Comparison of ENCODE assay signal across 8 cellular contexts in the genomic region with DNA sequence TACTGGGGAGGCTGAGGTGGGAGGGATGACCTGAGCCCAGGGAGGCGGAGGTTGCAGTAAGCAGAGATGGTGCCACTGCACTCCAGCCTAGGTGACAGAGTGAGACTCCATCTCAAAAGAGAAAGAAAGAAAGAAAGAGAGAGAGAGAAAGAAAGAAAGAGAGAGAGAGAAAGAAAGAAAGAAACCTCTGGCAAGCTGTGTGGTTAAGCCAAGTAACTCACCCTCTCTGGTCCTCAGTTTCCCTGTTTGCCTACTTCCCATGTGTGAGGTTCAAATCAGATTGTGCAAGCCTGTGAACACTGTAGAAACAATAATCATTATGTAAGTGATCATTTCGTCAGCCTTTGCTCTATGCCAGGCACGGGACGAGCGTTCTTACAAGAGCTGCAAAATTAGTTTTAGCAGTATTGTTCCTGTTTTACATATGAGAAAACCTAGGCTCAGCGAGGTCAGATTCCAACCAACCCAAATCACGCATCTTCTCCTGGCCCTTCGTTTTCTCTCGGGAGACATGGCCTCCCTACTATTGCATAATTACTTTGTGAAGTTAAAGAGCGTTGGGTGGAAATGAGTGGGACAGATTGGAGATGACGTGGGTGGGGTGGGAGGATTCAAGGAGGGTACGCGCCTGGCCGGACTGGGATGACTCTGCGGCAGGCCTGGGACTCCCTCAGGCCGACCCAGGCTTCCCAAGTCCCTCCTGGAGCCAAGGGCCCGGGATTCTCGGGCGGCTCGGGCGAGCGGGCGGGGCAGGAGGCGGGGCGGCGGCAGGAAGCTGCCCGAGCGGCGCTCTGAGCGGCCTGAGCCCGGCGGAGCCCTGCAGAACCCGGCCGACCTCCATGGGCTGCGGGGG. TPM values are rescaled to one million over a fixed set of nuclear protein-coding genes. Genes with fewer than 3 reads are reported as not detected.
DNase-seq lines count a peak whose midpoint lies in the region; TF ChIP-seq lines count a peak whose summit lies in the region.

A gene with protein sequence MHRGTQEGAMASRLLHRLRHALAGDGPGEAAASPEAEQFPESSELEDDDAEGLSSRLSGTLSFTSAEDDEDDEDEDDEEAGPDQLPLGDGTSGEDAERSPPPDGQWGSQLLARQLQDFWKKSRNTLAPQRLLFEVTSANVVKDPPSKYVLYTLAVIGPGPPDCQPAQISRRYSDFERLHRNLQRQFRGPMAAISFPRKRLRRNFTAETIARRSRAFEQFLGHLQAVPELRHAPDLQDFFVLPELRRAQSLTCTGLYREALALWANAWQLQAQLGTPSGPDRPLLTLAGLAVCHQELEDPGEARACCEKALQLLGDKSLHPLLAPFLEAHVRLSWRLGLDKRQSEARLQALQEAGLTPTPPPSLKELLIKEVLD (plus strand): TSS at position 770 of the 853 bp plus-strand sequence. CDS start 121 bp downstream, outside the sequence.

- H4K20me1 ChIP-seq in mammary epithelial cell (ENCODE audit: insufficient read depth, low read length): no peaks in the 10 kb centered on the region

- no peaks in the 10 kb centered on the region for H3K9me3 ChIP-seq in mammary epithelial cell (replicated peaks; ENCODE audit: insufficient read depth, low read length)

- no peak for TF ChIP-seq CTCF in mammary epithelial cell (conservative IDR thresholded peaks at IDR 0.05 in 1 of 2, IDR thresholded peaks at IDR 0.05 in 1 of 2; ENCODE audit: extremely low read depth in 1 of 2, insufficient read depth in 1 of 2, low read depth in 1 of 2, low read length in 2 of 2)

- peaks cover 1% of the 10 kb centered on the region for H3K36me3 ChIP-seq in mammary epithelial cell (ENCODE audit: insufficient read depth, low read length)

- H3K4me2 ChIP-seq in mammary epithelial cell (ENCODE audit: insufficient read depth, low read depth, low read length): peak within 1 kb of the TSS; percentile 93

- dilution Hi-C loops in mammary epithelial cell (cut with HindIII; ENCODE audit: low sequenced_read_pairs): no loop called here

- 5% methylated on average over 19 of the region's 35 CpGs for WGBS in mammary epithelial cell (ENCODE audit: low coverage, missing lambda C conversion rate)

- H3K4me3 ChIP-seq in mammary epithelial cell (replicated peaks in 1 of 3; ENCODE audit: insufficient read depth in 1 of 3, low read depth in 2 of 3, low read length in 3 of 3): peak within 1 kb of the TSS; percentile 60 to 94 (median 68)
- peak within 1 kb of the TSS; percentile 52 for H3K4me3 ChIP-seq in iPS-11a (ENCODE audit: low read depth, low read length)

- DNase-seq in GM03348 (ENCODE audit: low spot score) (peak; percentile 94), HuH-7 (ENCODE audit: low spot score) (peak; percentile 84), SK-MEL-5 (ENCODE audit: low read depth, low spot score) (peak; percentile 77), mammary epithelial cell (peak; percentile 80), putamen (ENCODE audit: low spot score) (peak; percentile 65), T-helper 9 cell (no peak)
- no peak for DNase-seq in NK-92 treated with Interleukin-12 subunit alpha and Interleukin-12 subunit beta, amount 100 ng/mL, for 24 hours (lab: John Stamatoyannopoulos, UW)

- no peaks in the 10 kb centered on the region for H3K27me3 ChIP-seq in mammary epithelial cell (ENCODE audit: insufficient read depth, low read length)

- peaks cover 26% of the 10 kb centered on the region for H3K4me1 ChIP-seq in mammary epithelial cell (ENCODE audit: insufficient read depth, low read length)

- H2AFZ ChIP-seq in mammary epithelial cell (ENCODE audit: low read depth, low read length): peak within 1 kb of the TSS; percentile 95

- H3K27ac ChIP-seq in mammary epithelial cell (ENCODE audit: insufficient read depth, low read depth, low read length): peak within 1 kb of the TSS; percentile 70

- intact Hi-C loops in mammary epithelial cell (cut with micrococcal nuclease): loop anchor here (2.0 kb wide), 1 partner anchor 102 kb away; a partner anchor contains a TSS

- no TSS peak for BruUV-seq in mammary epithelial cell (replicated peaks; lab: Mats Ljungman, UMichigan)

- in situ Hi-C loops in SK-MEL-5 (cut with HindIII; ENCODE audit: low pct_unique_long_range_greater_than_20kb, low sequenced_read_pairs): no loop called here
- in situ Hi-C loops in mammary epithelial cell (cut with MboI; ENCODE audit: low sequenced_read_pairs in 2 of 2): no loop called here

- CTCF ChIA-PET in mammary epithelial cell (lab: Charles Lee; ENCODE audit: low non-redundant PET): no interaction called here

- peak within 1 kb of the TSS; percentile 69 for H3K9ac ChIP-seq in mammary epithelial cell (ENCODE audit: insufficient read depth, low read length)

- H3K79me2 ChIP-seq in mammary epithelial cell (ENCODE audit: insufficient read depth, low read length): peaks cover 15% of the 10 kb centered on the region

RNA-seq across cellular contexts. Expression of the gene that starts here (rescaled TPM):
- 14.8 and 25.5 TPM in 2 replicates for total RNA-seq in SK-MEL-5 (2014; rRNA removed; shearing (Covaris generic))
- 33.5 and 34.4 TPM in 2 replicates for polyA plus RNA-seq in SK-MEL-5 (2015; cell fraction: cytosol; rRNA removed)
- polyA plus RNA-seq in SK-MEL-5 (2015; cell fraction: nucleus; rRNA removed): 33.9 and 62.7 TPM in 2 replicates
- 10 to 100 TPM; 14.1 to 34.5 TPM for total RNA-seq in mammary epithelial cell
- polyA plus RNA-seq in mammary epithelial cell: 9.5 TPM
- 3.6 TPM for polyA minus RNA-seq in mammary epithelial cell

Comparison
In these comparisons a context has a peak if more than half of its experiments do, and no peak if none do; other contexts are left out.
1. DNase-seq: peak in GM03348 (single experiment), HuH-7 (single experiment), SK-MEL-5 (single experiment), mammary epithelial cell (single experiment) and putamen (single experiment); none in T-helper 9 cell (single experiment) and NK-92 treated with Interleukin-12 subunit alpha and Interleukin-12 subunit beta, amount 100 ng/mL, for 24 hours (single experiment).